ENCODE assay signal across 18 cellular contexts in the genomic region with DNA sequence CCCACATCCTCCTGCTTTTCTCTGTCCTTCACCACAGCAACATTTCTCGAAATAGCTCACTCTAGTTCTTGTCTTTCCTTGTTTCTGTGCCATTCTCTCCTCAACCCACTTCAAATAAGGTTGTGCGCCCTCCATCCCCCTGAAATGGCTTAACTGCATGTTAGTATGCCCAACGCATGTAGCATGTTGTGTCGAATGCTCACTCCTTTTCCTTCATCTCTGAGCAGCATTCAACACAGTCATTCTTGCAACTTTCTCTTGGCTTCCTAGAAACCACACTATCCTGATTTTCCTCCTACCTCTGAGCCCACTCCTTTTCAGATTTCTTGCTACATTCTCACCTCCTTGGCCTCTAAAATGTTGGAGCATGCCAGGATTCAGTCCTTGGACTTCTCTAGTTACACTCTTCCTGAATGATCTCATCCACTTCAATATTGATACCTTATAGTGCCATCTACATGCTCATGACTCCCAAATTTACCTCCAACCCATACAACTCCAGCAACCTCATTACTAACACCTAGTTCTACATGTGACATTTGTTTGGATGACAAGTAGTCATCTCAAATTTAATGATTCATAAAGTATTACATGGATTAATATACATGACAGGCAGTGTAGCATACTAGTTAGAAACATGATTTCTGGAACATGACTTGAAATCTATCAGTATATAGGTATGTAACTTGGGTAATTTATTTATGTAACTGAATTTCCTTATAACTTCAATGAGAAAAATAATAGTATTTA. TPM values are rescaled to one million over a fixed set of nuclear protein-coding genes. Genes with fewer than 3 reads are reported as not detected.
DNase-seq lines count a peak whose midpoint lies in the region; ATAC-seq and TF ChIP-seq lines count a peak whose summit lies in the region.
"Had no signal": no experiment of that assay in that cellular context is flagged by ENCODE, and none has a peak within 500 bp of the region (broad histone marks: within the 10 kb centered on the region; RNA-seq: fewer than 3 reads in every experiment).

No MANE protein-coding gene starts in this region.

- no peak for TF ChIP-seq CTCF in CD4-positive, alpha-beta T cell (IDR thresholded peaks at IDR 0.05)
- no peak for TF ChIP-seq CTCF in activated B cell treated with CpG ODN at 0.5 μM for 24 hours (IDR thresholded peaks at IDR 0.05)

- peaks cover 26% of the 10 kb centered on the region for H3K4me1 Mint-ChIP-seq in T-helper 2 cell treated with Interferon-gamma antibody and Interleukin-4, amounts not matched to agents 5 μg/mL and 100 μg/mL, for 36 hours (ENCODE audit: low read depth)
- H3K4me1 Mint-ChIP-seq in CD4-positive, alpha-beta T cell (ENCODE audit: low read depth) = peaks cover 24% of the 10 kb centered on the region
- peaks cover 14% of the 10 kb centered on the region for H3K4me1 Mint-ChIP-seq in activated B cell treated with CpG ODN at 0.5 μM for 24 hours
- peaks cover 22% of the 10 kb centered on the region for H3K4me1 Mint-ChIP-seq in memory B cell

- peak overlapping the region; percentile 80 for H3K27ac Mint-ChIP-seq in T-helper 2 cell treated with Interferon-gamma antibody and Interleukin-4, amounts not matched to agents 5 μg/mL and 100 μg/mL, for 36 hours
- H3K27ac Mint-ChIP-seq in CD4-positive, alpha-beta T cell = peak overlapping the region; percentile 35
- H3K27ac Mint-ChIP-seq in activated B cell treated with CpG ODN at 0.5 μM for 24 hours (peak overlapping the region; percentile 60), memory B cell (peak overlapping the region; percentile 39)
- H3K27ac Mint-ChIP-seq: activated CD4-positive, alpha-beta T cell treated with anti-CD3 and anti-CD28 coated beads, Interleukin-2, amount 10 ng/mL, durations not matched to agents 7 days and 5 days had no signal

- CTCF ChIA-PET in CD4-positive, alpha-beta T cell (lab: Charles Lee) = no interaction called here
- CTCF ChIA-PET in activated B cell treated with CpG ODN at 0.5 μM for 24 hours (lab: Charles Lee) = no interaction called here

- POLR2A ChIA-PET in CD4-positive, alpha-beta T cell (lab: Charles Lee) = no interaction called here
- POLR2A ChIA-PET in activated B cell treated with CpG ODN at 0.5 μM for 24 hours (lab: Charles Lee) = no interaction called here

- DNase-seq in T-helper 2 cell treated with Interferon-gamma antibody and Interleukin-4, amounts not matched to agents 5 μg/mL and 100 μg/mL, for 36 hours (ENCODE audit: low spot score) = no peak
- no peak for DNase-seq in T-helper 2 cell
- no peak for DNase-seq in CD4-positive, alpha-beta T cell
- DNase-seq in activated B cell treated with CpG ODN at 0.5 μM for 24 hours = no peak
- DNase-seq in memory B cell (ENCODE audit: low spot score in 2 of 2) = no peak
- DNase-seq in activated CD4-positive, CD25-positive, alpha-beta regulatory T cell (lab: John Stamatoyannopoulos, UW) = no peak
- DNase-seq: activated CD4-positive, alpha-beta T cell treated with anti-CD3 and anti-CD28 coated beads, Interleukin-2, amount 10 ng/mL, durations not matched to agents 7 days and 5 days; anterior cingulate cortex; C1 segment of cervical spinal cord; DMS79; effector memory CD4-positive, alpha-beta T cell; left cardiac atrium; NCI-H1694 treated with DMSO at 0.1 percent for 48 hours; NCI-H226; small intestine; stimulated activated CD4-positive, alpha-beta T cell treated with anti-CD3 and anti-CD28 coated beads, Interleukin-2, amount 100 ng/mL, for 48 hours had no signal

- intact Hi-C loops in CD4-positive, alpha-beta T cell (cut with DNase I, micrococcal nuclease) = loop anchor here in 1 of 2 experiments (5.0 kb wide), 1 partner anchor 51 kb away; no protein-coding TSS in a partner anchor
- intact Hi-C loops in activated B cell treated with CpG ODN at 0.5 μM for 24 hours (cut with micrococcal nuclease) = no loop called here

- peaks cover 49% of the 10 kb centered on the region for H3K36me3 Mint-ChIP-seq in T-helper 2 cell treated with Interferon-gamma antibody and Interleukin-4, amounts not matched to agents 5 μg/mL and 100 μg/mL, for 36 hours (ENCODE audit: low read depth)
- peaks cover 64% of the 10 kb centered on the region for H3K36me3 Mint-ChIP-seq in CD4-positive, alpha-beta T cell (ENCODE audit: low read depth)
- H3K36me3 Mint-ChIP-seq in activated B cell treated with CpG ODN at 0.5 μM for 24 hours (ENCODE audit: low read depth) (peaks cover 48% of the 10 kb centered on the region), memory B cell (peaks cover 37% of the 10 kb centered on the region)

- H3K9me3 ChIP-seq in CD4-positive, alpha-beta T cell (ENCODE audit: control insufficient read depth, low read length) = no peaks in the 10 kb centered on the region

- H3K4me3 Mint-ChIP-seq in T-helper 2 cell treated with Interferon-gamma antibody and Interleukin-4, amounts not matched to agents 5 μg/mL and 100 μg/mL, for 36 hours = no peak overlapping the region
- H3K4me3 Mint-ChIP-seq in CD4-positive, alpha-beta T cell = no peak overlapping the region
- H3K4me3 Mint-ChIP-seq in activated B cell treated with CpG ODN at 0.5 μM for 24 hours (no peak overlapping the region), memory B cell (no peak overlapping the region)
- H3K4me3 Mint-ChIP-seq: activated CD4-positive, alpha-beta T cell treated with anti-CD3 and anti-CD28 coated beads, Interleukin-2, amount 10 ng/mL, durations not matched to agents 7 days and 5 days had no signal

- no peaks in the 10 kb centered on the region for H3K27me3 Mint-ChIP-seq in T-helper 2 cell treated with Interferon-gamma antibody and Interleukin-4, amounts not matched to agents 5 μg/mL and 100 μg/mL, for 36 hours (ENCODE audit: low read depth)
- H3K27me3 Mint-ChIP-seq in CD4-positive, alpha-beta T cell = no peaks in the 10 kb centered on the region
- H3K27me3 Mint-ChIP-seq in activated B cell treated with CpG ODN at 0.5 μM for 24 hours = no peaks in the 10 kb centered on the region
- H3K27me3 Mint-ChIP-seq in memory B cell = no peaks in the 10 kb centered on the region
- H3K27me3 Mint-ChIP-seq: activated CD4-positive, alpha-beta T cell treated with anti-CD3 and anti-CD28 coated beads, Interleukin-2, amount 10 ng/mL, durations not matched to agents 7 days and 5 days had no signal

- no peaks in the 10 kb centered on the region for H3K27me3 ChIP-seq in CD4-positive, alpha-beta T cell (ENCODE audit: control insufficient read depth, insufficient read depth, low read length)

- H3K9me3 Mint-ChIP-seq in T-helper 2 cell treated with Interferon-gamma antibody and Interleukin-4, amounts not matched to agents 5 μg/mL and 100 μg/mL, for 36 hours = no peaks in the 10 kb centered on the region
- no peaks in the 10 kb centered on the region for H3K9me3 Mint-ChIP-seq in CD4-positive, alpha-beta T cell
- H3K9me3 Mint-ChIP-seq in activated B cell treated with CpG ODN at 0.5 μM for 24 hours (no peaks in the 10 kb centered on the region), memory B cell (no peaks in the 10 kb centered on the region)
- H3K9me3 Mint-ChIP-seq: activated CD4-positive, alpha-beta T cell treated with anti-CD3 and anti-CD28 coated beads, Interleukin-2, amount 10 ng/mL, durations not matched to agents 7 days and 5 days had no signal

- H3K27ac ChIP-seq in CD4-positive, alpha-beta T cell (ENCODE audit: low read depth, low read length) = no peak overlapping the region

- ATAC-seq in CD4-positive, alpha-beta T cell (ENCODE audit: poor library complexity) = no peak
- ATAC-seq in activated B cell treated with CpG ODN at 0.5 μM for 24 hours (ENCODE audit: low read depth) (no peak), memory B cell (ENCODE audit: low read depth) (no peak), HG02884 (IDR thresholded peaks at IDR 0.05; ENCODE audit: unreplicated experiment) (no peak), HG03097 (IDR thresholded peaks at IDR 0.05; ENCODE audit: low FRiP score, unreplicated experiment) (no peak)

RNA-seq across cellular contexts. Expression of a gene that starts 22.3 kb away (rescaled TPM):
- total RNA-seq in CD4-positive, alpha-beta T cell = 100 to 1,000 TPM; 310 to 317 TPM
- total RNA-seq in activated B cell treated with CpG ODN at 0.5 μM for 24 hours = 259 and 260 TPM in 2 replicates
